21 cellular contexts compared by ENCODE assay signal in genomic region chr13:109728061-109728460, GRCh38.
"Had no signal": no experiment of that assay in that cellular context is flagged by ENCODE, and none has a peak within 500 bp of the region (broad histone marks: within the 10 kb centered on the region; RNA-seq: fewer than 3 reads in every experiment).

No MANE protein-coding gene starts in this region.

- H3K4me1 ChIP-seq: gastrocnemius medialis, thyroid gland had no signal

- H3K9me3 ChIP-seq: gastrocnemius medialis, ovary, right lobe of liver, stomach, thyroid gland had no signal

- H3K4me3 ChIP-seq: gastrocnemius medialis, lung, ovary, right lobe of liver, stomach, thyroid gland had no signal

- H3K27me3 ChIP-seq: dorsolateral prefrontal cortex, ovary, right lobe of liver, thyroid gland had no signal

- H3K27me3 Mint-ChIP-seq: memory B cell had no signal

- H3K36me3 ChIP-seq: gastrocnemius medialis, ovary, right lobe of liver, stomach, thyroid gland had no signal

- H3K36me3 Mint-ChIP-seq: memory B cell; stimulated activated effector memory CD8-positive, alpha-beta T cell treated with anti-CD3 and anti-CD28 coated beads, Interleukin-12 subunit alpha, Interleukin-12 subunit beta, amount 100 ng/mL, for 72 hours had no signal

- DNase-seq: dorsolateral prefrontal cortex; effector CD4-positive, alpha-beta T cell; foreskin fibroblast; gastrocnemius medialis; kidney; natural killer cell; occipital lobe; ovary; posterior cingulate gyrus; right lobe of liver; small intestine; stimulated activated CD4-positive, alpha-beta T cell treated with anti-CD3 and anti-CD28 coated beads, Interleukin-15, amount 100 ng/mL, for 24 hours; stimulated activated CD4-positive, alpha-beta T cell treated with anti-CD3 and anti-CD28 coated beads, Interleukin-4, amount 100 ng/mL, for 1 hour; stimulated activated naive CD4-positive, alpha-beta T cell treated with Interleukin-2 at 50 U/mL for 16 hours; stomach; thyroid gland; trophoblast cell had no signal

- H3K27ac ChIP-seq: dorsolateral prefrontal cortex, gastrocnemius medialis, ovary, right lobe of liver, stomach, thyroid gland had no signal

- H3K27ac Mint-ChIP-seq: memory B cell; natural killer cell; stimulated activated effector memory CD8-positive, alpha-beta T cell treated with anti-CD3 and anti-CD28 coated beads, Interleukin-12 subunit alpha, Interleukin-12 subunit beta, amount 100 ng/mL, for 72 hours had no signal

- ATAC-seq: esophagus mucosa; gastrocnemius medialis; natural killer cell; stimulated activated effector memory CD8-positive, alpha-beta T cell treated with anti-CD3 and anti-CD28 coated beads, Interleukin-12 subunit alpha, Interleukin-12 subunit beta, amount 100 ng/mL, for 72 hours had no signal

- H3K4me3 Mint-ChIP-seq: memory B cell; natural killer cell; stimulated activated effector memory CD8-positive, alpha-beta T cell treated with anti-CD3 and anti-CD28 coated beads, Interleukin-12 subunit alpha, Interleukin-12 subunit beta, amount 100 ng/mL, for 72 hours had no signal

- H3K9me3 Mint-ChIP-seq: memory B cell; natural killer cell; stimulated activated effector memory CD8-positive, alpha-beta T cell treated with anti-CD3 and anti-CD28 coated beads, Interleukin-12 subunit alpha, Interleukin-12 subunit beta, amount 100 ng/mL, for 72 hours had no signal
